In genomic region chr5:77839691-77840090, GRCh38 we compare ENCODE assay signal across 2 cellular contexts.
TF ChIP-seq lines count a peak whose summit lies in the region.

No MANE protein-coding gene starts in this region.

TF ChIP-seq in HepG2, 621 proteins besides CTCF, POLR2A, EP300 and RAD21:
- TF ChIP-seq ZNF530 (CRISPR knock-in tag; IDR thresholded peaks at IDR 0.05; ENCODE audit: low read depth) (no peak), CREB1 (IDR thresholded peaks at IDR 0.05) (peak; percentile 73), CREB1 (CRISPR knock-in tag; IDR thresholded peaks at IDR 0.05) (no peak)
TF ChIP-seq in HepG2: peak in this region for 1.

TF ChIP-seq in endothelial cell of umbilical vein, 7 proteins besides CTCF, POLR2A, EP300 and RAD21:
- TF ChIP-seq POLR2AphosphoS5 (IDR thresholded peaks at IDR 0.05; ENCODE audit: insufficient read depth, low read depth, low read length) = no peak
- no peak for TF ChIP-seq GATA2 (IDR thresholded peaks at IDR 0.05; ENCODE audit: insufficient read depth, insufficient read length, low read depth, low read length)
- TF ChIP-seq JUN (IDR thresholded peaks at IDR 0.05; ENCODE audit: borderline replicate concordance, insufficient read depth, insufficient read length, low read depth) = no peak
- TF ChIP-seq MAX (IDR thresholded peaks at IDR 0.05; ENCODE audit: insufficient read depth, insufficient read length) = no peak
- TF ChIP-seq MYC (IDR thresholded peaks at IDR 0.05; ENCODE audit: low read depth, low read length) = no peak
- TF ChIP-seq EZH2 (IDR thresholded peaks at IDR 0.05; ENCODE audit: borderline replicate concordance, low read depth, low read length, severe bottlenecking) = no peak
- TF ChIP-seq FOS (IDR thresholded peaks at IDR 0.05; ENCODE audit: borderline replicate concordance, insufficient read depth, low read length) = no peak
